Comparison of ENCODE assay signal across 2 cellular contexts in the genomic region with DNA sequence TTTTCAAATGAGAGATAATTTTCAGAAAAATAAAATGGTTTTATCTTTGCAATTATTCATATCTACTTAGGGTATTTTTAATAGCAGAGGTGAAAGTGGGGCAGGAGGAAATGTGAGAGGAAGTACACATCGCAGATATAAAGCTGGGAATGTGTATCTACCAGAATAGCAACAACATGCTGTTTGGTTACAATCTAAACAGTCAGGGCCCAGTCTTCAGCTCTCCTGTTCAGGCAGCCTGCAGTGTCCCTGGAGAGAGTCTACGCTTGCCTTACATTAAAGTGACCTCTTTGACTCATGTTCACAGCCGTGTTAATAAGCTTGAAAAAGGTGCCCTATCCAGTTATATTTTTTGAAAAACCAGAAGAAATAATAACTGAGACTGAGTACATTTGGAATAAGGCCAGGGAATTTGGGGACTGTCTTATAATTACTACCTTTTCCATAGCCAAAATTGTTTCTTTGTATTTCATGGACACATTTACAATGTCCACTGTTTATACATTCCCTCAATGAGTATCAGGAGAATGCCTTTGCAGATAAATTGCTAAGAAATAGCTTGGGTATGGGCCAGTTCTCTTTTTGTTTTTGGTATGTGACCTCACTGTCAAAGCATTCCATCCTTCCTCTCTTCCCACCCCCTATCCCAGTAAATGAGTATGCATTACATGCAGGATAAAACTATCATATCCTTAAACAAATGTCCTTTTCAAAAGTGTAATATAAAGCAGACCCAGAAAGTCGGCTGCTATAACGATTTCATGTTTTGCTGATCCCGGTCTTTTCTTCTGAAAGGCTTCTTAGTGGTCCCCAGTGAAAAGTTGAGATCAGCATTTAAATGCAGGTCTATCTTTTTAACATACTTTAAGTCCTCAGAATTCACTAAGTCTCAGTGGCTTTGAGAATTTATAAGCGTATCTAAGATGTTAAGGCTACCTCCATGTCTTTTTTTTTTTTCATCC.
TF ChIP-seq lines count a peak whose summit lies in the region.

No MANE protein-coding gene starts in this region.

TF ChIP-seq in Ishikawa, 13 proteins besides CTCF, POLR2A, EP300 and RAD21:
- TF ChIP-seq, protein P1, sequence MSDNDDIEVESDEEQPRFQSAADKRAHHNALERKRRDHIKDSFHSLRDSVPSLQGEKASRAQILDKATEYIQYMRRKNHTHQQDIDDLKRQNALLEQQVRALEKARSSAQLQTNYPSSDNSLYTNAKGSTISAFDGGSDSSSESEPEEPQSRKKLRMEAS (IDR thresholded peaks at IDR 0.05) = no peak
- TF ChIP-seq CEBPB (IDR thresholded peaks at IDR 0.05) (no peak), YY1 (IDR thresholded peaks at IDR 0.05; ENCODE audit: low read depth) (no peak), CREB1 (IDR thresholded peaks at IDR 0.05; ENCODE audit: low read depth) (no peak), TEAD4 (IDR thresholded peaks at IDR 0.05) (peak; percentile 86), TAF1 (IDR thresholded peaks at IDR 0.05; ENCODE audit: low read depth) (no peak), EGR1 (IDR thresholded peaks at IDR 0.05) (no peak), FOXM1 (IDR thresholded peaks at IDR 0.05; ENCODE audit: borderline replicate concordance, low read depth) (peak; percentile 81), NFIC (IDR thresholded peaks at IDR 0.05) (peak; percentile 87), ZBTB7A (IDR thresholded peaks at IDR 0.05; ENCODE audit: low read depth) (no peak), TCF12 (IDR thresholded peaks at IDR 0.05; ENCODE audit: low read depth) (peak; percentile 52)
- TF ChIP-seq, protein P2, sequence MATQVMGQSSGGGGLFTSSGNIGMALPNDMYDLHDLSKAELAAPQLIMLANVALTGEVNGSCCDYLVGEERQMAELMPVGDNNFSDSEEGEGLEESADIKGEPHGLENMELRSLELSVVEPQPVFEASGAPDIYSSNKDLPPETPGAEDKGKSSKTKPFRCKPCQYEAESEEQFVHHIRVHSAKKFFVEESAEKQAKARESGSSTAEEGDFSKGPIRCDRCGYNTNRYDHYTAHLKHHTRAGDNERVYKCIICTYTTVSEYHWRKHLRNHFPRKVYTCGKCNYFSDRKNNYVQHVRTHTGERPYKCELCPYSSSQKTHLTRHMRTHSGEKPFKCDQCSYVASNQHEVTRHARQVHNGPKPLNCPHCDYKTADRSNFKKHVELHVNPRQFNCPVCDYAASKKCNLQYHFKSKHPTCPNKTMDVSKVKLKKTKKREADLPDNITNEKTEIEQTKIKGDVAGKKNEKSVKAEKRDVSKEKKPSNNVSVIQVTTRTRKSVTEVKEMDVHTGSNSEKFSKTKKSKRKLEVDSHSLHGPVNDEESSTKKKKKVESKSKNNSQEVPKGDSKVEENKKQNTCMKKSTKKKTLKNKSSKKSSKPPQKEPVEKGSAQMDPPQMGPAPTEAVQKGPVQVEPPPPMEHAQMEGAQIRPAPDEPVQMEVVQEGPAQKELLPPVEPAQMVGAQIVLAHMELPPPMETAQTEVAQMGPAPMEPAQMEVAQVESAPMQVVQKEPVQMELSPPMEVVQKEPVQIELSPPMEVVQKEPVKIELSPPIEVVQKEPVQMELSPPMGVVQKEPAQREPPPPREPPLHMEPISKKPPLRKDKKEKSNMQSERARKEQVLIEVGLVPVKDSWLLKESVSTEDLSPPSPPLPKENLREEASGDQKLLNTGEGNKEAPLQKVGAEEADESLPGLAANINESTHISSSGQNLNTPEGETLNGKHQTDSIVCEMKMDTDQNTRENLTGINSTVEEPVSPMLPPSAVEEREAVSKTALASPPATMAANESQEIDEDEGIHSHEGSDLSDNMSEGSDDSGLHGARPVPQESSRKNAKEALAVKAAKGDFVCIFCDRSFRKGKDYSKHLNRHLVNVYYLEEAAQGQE (IDR thresholded peaks at IDR 0.05; ENCODE audit: low read depth) = no peak
- TF ChIP-seq, protein P3, sequence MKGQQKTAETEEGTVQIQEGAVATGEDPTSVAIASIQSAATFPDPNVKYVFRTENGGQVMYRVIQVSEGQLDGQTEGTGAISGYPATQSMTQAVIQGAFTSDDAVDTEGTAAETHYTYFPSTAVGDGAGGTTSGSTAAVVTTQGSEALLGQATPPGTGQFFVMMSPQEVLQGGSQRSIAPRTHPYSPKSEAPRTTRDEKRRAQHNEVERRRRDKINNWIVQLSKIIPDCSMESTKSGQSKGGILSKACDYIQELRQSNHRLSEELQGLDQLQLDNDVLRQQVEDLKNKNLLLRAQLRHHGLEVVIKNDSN (IDR thresholded peaks at IDR 0.05) = no peak

TF ChIP-seq in H1, 55 proteins besides CTCF, POLR2A, EP300 and RAD21:
- TF ChIP-seq CBX8 (IDR thresholded peaks at IDR 0.05; ENCODE audit: borderline replicate concordance, low read depth, low read length) = no peak
- TF ChIP-seq EGR1 (IDR thresholded peaks at IDR 0.05; ENCODE audit: borderline replicate concordance, low read depth, low read length) = no peak
- TF ChIP-seq, protein P4, sequence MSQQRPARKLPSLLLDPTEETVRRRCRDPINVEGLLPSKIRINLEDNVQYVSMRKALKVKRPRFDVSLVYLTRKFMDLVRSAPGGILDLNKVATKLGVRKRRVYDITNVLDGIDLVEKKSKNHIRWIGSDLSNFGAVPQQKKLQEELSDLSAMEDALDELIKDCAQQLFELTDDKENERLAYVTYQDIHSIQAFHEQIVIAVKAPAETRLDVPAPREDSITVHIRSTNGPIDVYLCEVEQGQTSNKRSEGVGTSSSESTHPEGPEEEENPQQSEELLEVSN (IDR thresholded peaks at IDR 0.05) = no peak
- no peak for TF ChIP-seq TCF12 (IDR thresholded peaks at IDR 0.05; ENCODE audit: low read depth, low read length)
- TF ChIP-seq NANOG (IDR thresholded peaks at IDR 0.05; ENCODE audit: insufficient read depth, low read depth, low read length, poor library complexity, severe bottlenecking) = no peak
- TF ChIP-seq SUZ12 (IDR thresholded peaks at IDR 0.05; ENCODE audit: low read length) = no peak
- TF ChIP-seq CBX5 (IDR thresholded peaks at IDR 0.05; ENCODE audit: low read depth, low read length) = no peak
- no peak for TF ChIP-seq TEAD4 (IDR thresholded peaks at IDR 0.05; ENCODE audit: low read depth, low read length)
- no peak for TF ChIP-seq BCL11A (IDR thresholded peaks at IDR 0.05; ENCODE audit: low read depth in 2 of 2, low read length in 2 of 2)
- TF ChIP-seq JUND (IDR thresholded peaks at IDR 0.05; ENCODE audit: low read length) = no peak
- no peak for TF ChIP-seq JUN (IDR thresholded peaks at IDR 0.05; ENCODE audit: low read depth, low read length)
- TF ChIP-seq, protein P5, sequence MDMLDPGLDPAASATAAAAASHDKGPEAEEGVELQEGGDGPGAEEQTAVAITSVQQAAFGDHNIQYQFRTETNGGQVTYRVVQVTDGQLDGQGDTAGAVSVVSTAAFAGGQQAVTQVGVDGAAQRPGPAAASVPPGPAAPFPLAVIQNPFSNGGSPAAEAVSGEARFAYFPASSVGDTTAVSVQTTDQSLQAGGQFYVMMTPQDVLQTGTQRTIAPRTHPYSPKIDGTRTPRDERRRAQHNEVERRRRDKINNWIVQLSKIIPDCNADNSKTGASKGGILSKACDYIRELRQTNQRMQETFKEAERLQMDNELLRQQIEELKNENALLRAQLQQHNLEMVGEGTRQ (IDR thresholded peaks at IDR 0.05; ENCODE audit: low read length) = no peak
- TF ChIP-seq GTF2F1 (IDR thresholded peaks at IDR 0.05; ENCODE audit: borderline replicate concordance, low read depth, low read length) = no peak
- no peak for TF ChIP-seq KDM1A (IDR thresholded peaks at IDR 0.05; ENCODE audit: borderline replicate concordance, low read length)
- no peak for TF ChIP-seq RFX5 (IDR thresholded peaks at IDR 0.05; ENCODE audit: borderline replicate concordance, low read depth, low read length)
- TF ChIP-seq TAF7 (optimal IDR thresholded peaks at IDR 0.05; ENCODE audit: borderline replicate concordance, low read depth, low read length) = no peak
